8 cellular contexts compared by ENCODE assay signal in genomic region chr19:42397315-42398166, GRCh38. TPM values are rescaled to one million over a fixed set of nuclear protein-coding genes. Genes with fewer than 3 reads are reported as not detected.
A peak's percentile ranks its signal among the peaks of the same experiment; 100 is the strongest.
DNase-seq lines count a peak whose midpoint lies in the region; ATAC-seq and TF ChIP-seq lines count a peak whose summit lies in the region.

No MANE protein-coding gene starts in this region.

- POLR2A ChIA-PET in AG04449 (lab: Yijun Ruan, JAX), result interaction anchor here (1.1 kb wide), 1 partner anchor 18 kb away, joined by 4 read pairs; no protein-coding TSS in a partner anchor

- DNase-seq in AG04449 (ENCODE audit: low read depth, low spot score) (no peak), cardiac fibroblast (ENCODE audit: low read depth in 2 of 2) (no peak), SKM-1 (lab: John Stamatoyannopoulos, UW; ENCODE audit: unreplicated experiment) (no peak), erythroblast (lab: John Stamatoyannopoulos, UW) (no peak)

- ATAC-seq in GM21515 (IDR thresholded peaks at IDR 0.05; ENCODE audit: unreplicated experiment) (no peak), HG02870 (IDR thresholded peaks at IDR 0.05; ENCODE audit: unreplicated experiment) (no peak)

- H3K27me3 ChIP-seq in HUES64 (ENCODE audit: insufficient read depth, low read length), result peaks cover 7% of the 10 kb centered on the region
- no peaks in the 10 kb centered on the region for H3K27me3 ChIP-seq in mucosa of stomach (ENCODE audit: control insufficient read depth, insufficient read depth, low read length)

- 23% methylated on average over 22 of the region's 22 CpGs for WGBS in HUES64

- H3K9me3 ChIP-seq in HUES64 (ENCODE audit: insufficient read depth, low read depth, low read length) (no peaks in the 10 kb centered on the region), mucosa of stomach (ENCODE audit: control insufficient read depth, low read length) (no peaks in the 10 kb centered on the region)

- H3K4me1 ChIP-seq in HUES64 (ENCODE audit: insufficient read depth, low read length) (peaks cover 5% of the 10 kb centered on the region), mucosa of stomach (ENCODE audit: control insufficient read depth, insufficient read depth, low read length) (peaks cover 18% of the 10 kb centered on the region)

- H3K4me3 ChIP-seq in AG04449 (ENCODE audit: low read depth, low read length) (peak overlapping the region; percentile 80), HUES64 (ENCODE audit: low read length) (peak overlapping the region; percentile 75), cardiac fibroblast (replicated peaks in 1 of 2; ENCODE audit: low read depth in 2 of 2, low read length in 2 of 2) (peak overlapping the region; percentile 45 to 61), mucosa of stomach (ENCODE audit: low read length) (peak overlapping the region; percentile 70)

- TF ChIP-seq CTCF in AG04449 (IDR thresholded peaks at IDR 0.05; ENCODE audit: insufficient read depth, low read length, missing control alignments) (no peak), cardiac fibroblast (IDR thresholded peaks at IDR 0.05; ENCODE audit: low read depth, low read length) (no peak)

- H3K27ac ChIP-seq in HUES64 (ENCODE audit: low read depth, low read length), result no peak overlapping the region; the same call in 1 of the 2 replicates

- CTCF ChIA-PET in AG04449 (lab: Yijun Ruan, JAX), result interaction anchor here (1.4 to 4.2 kb wide), 8 partner anchors 9 to 168 kb away, joined by 3 to 22 read pairs (median 6); no protein-coding TSS in a partner anchor

- TF ChIP-seq POLR2A in erythroblast (IDR thresholded peaks at IDR 0.05; ENCODE audit: low read length), result no peak

- no peaks in the 10 kb centered on the region for H3K36me3 ChIP-seq in HUES64 (ENCODE audit: insufficient read depth, low read length)
- no peaks in the 10 kb centered on the region for H3K36me3 ChIP-seq in mucosa of stomach (ENCODE audit: control insufficient read depth, insufficient read depth, low read length)

- peak overlapping the region; percentile 62 for H3K9ac ChIP-seq in HUES64 (ENCODE audit: low read depth, low read length)
- peak overlapping the region; percentile 73 for H3K9ac ChIP-seq in mucosa of stomach (ENCODE audit: low read length)

RNA-seq across cellular contexts. Expression of gene CNFN, which starts 7.4 kb away (rescaled TPM):
- 20.1 TPM for polyA plus RNA-seq in HUES64 (2013, experiment 1 of 2)
- polyA plus RNA-seq in HUES64 (2013, experiment 2 of 2), result 29.5 TPM

RNA-seq across cellular contexts. Expression of gene LIPE, which starts 29.6 kb away (rescaled TPM):
- 3.1 TPM for polyA plus RNA-seq in HUES64 (2013, experiment 1 of 2)
- 4.2 TPM for polyA plus RNA-seq in HUES64 (2013, experiment 2 of 2)

RNA-seq across cellular contexts. Expression of gene CXCL17, which starts 45.2 kb away (rescaled TPM):
- not detected for polyA plus RNA-seq in HUES64 (2013, experiment 1 of 2)
- not detected for polyA plus RNA-seq in HUES64 (2013, experiment 2 of 2)
